In genomic region chr12:48890657-48891418, GRCh38 we compare ENCODE assay signal across 8 cellular contexts. TPM values are rescaled to one million over a fixed set of nuclear protein-coding genes. Genes with fewer than 3 reads are reported as not detected.
DNase-seq lines count a peak whose midpoint lies in the region; ATAC-seq and TF ChIP-seq lines count a peak whose summit lies in the region.

No MANE protein-coding gene starts in this region.

- peaks cover 9% of the 10 kb centered on the region for H3K27me3 ChIP-seq in kidney epithelial cell (ENCODE audit: control insufficient read depth, insufficient read depth, low read length)

- no peak overlapping the region for H3K4me3 Mint-ChIP-seq in central memory CD8-positive, alpha-beta T cell

- H3K36me3 ChIP-seq in kidney epithelial cell (ENCODE audit: control insufficient read depth, insufficient read depth, low read length), result no peaks in the 10 kb centered on the region

- DNase-seq in DMS114 treated with DMSO at 0.1 percent for 48 hours (lab: John Stamatoyannopoulos, UW; ENCODE audit: unreplicated experiment) (peak; percentile 61), NCI-H2196 treated with DMSO at 0.1 percent for 48 hours (lab: John Stamatoyannopoulos, UW; ENCODE audit: unreplicated experiment) (peak; percentile 58), kidney epithelial cell (ENCODE audit: low read depth) (no peak)
- DNase-seq in activated CD4-positive, CD25-positive, alpha-beta regulatory T cell treated with anti-CD3 and anti-CD28 coated beads, Interleukin-2, amount 50 U/mL, for 72 hours, result peak; percentile 79
- peak; percentile 63 to 64 for DNase-seq in central memory CD8-positive, alpha-beta T cell (ENCODE audit: low spot score in 2 of 2)
- peak; percentile 57 to 64 for DNase-seq in stimulated activated CD4-positive, alpha-beta T cell treated with anti-CD3 and anti-CD28 coated beads, Interleukin-15, amount 100 ng/mL, for 1 hour (ENCODE audit: low read depth in 1 of 2, low spot score in 1 of 2)

- peaks cover 28% of the 10 kb centered on the region for H3K27me3 Mint-ChIP-seq in central memory CD8-positive, alpha-beta T cell

- ATAC-seq in HG02759 (IDR thresholded peaks at IDR 0.05; ENCODE audit: unreplicated experiment), result peak; percentile 75
- ATAC-seq in central memory CD8-positive, alpha-beta T cell (replicated peaks; ENCODE audit: extremely low read depth, poor library complexity, severe bottlenecking), result peak; percentile 94
- no peak for ATAC-seq in GM19351 (IDR thresholded peaks at IDR 0.05; ENCODE audit: unreplicated experiment)

- peak; percentile 92 for TF ChIP-seq CTCF in kidney epithelial cell (IDR thresholded peaks at IDR 0.05; ENCODE audit: insufficient read depth, low read length, poor library complexity, severe bottlenecking)

- peak overlapping the region; percentile 4 for H3K4me3 ChIP-seq in kidney epithelial cell (ENCODE audit: low read depth, low read length)

- no peaks in the 10 kb centered on the region for H3K9me3 Mint-ChIP-seq in central memory CD8-positive, alpha-beta T cell

- H3K27ac Mint-ChIP-seq in central memory CD8-positive, alpha-beta T cell (ENCODE audit: low read depth), result peak overlapping the region; percentile 7

- H3K4me1 Mint-ChIP-seq in central memory CD8-positive, alpha-beta T cell, result peaks cover 5% of the 10 kb centered on the region

- no peaks in the 10 kb centered on the region for H3K36me3 Mint-ChIP-seq in central memory CD8-positive, alpha-beta T cell (ENCODE audit: insufficient read depth)

RNA-seq across cellular contexts. Expression of gene RND1, which starts 25.2 kb away (rescaled TPM):
- 9.9 and 10.7 TPM in 2 replicates for total RNA-seq in kidney epithelial cell

RNA-seq across cellular contexts. Expression of gene FKBP11, which starts 34.5 kb away (rescaled TPM):
- total RNA-seq in kidney epithelial cell, result 12.4 and 14.8 TPM in 2 replicates

RNA-seq across cellular contexts. Expression of gene DDX23, which starts 38.9 kb away (rescaled TPM):
- total RNA-seq in kidney epithelial cell, result 64.1 and 65.1 TPM in 2 replicates
